ENCODE assay signal across 1 cellular context in the genomic region with DNA sequence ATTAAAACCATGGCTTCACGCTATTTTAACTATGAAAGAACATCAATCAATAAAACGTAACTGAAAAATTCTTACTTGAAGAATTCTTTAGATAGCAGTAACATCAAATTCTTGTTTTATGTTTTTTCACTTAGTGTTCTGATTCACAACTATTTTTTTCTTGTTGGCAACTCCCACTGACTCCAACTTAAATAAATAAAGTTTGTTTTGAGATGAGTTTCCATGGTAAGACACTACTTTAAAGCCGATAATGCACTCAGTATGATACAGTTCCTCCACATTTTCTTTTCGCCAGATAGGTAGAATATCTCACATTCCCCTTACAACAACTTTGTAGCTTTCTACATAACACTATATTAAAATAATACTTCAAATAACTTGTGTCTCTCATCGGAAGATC.
TF ChIP-seq lines count a peak whose summit lies in the region.

No MANE protein-coding gene starts in this region.

TF ChIP-seq in K562, 482 proteins besides CTCF, POLR2A, EP300 and RAD21 (continued from another document):
- TF ChIP-seq, protein P1, sequence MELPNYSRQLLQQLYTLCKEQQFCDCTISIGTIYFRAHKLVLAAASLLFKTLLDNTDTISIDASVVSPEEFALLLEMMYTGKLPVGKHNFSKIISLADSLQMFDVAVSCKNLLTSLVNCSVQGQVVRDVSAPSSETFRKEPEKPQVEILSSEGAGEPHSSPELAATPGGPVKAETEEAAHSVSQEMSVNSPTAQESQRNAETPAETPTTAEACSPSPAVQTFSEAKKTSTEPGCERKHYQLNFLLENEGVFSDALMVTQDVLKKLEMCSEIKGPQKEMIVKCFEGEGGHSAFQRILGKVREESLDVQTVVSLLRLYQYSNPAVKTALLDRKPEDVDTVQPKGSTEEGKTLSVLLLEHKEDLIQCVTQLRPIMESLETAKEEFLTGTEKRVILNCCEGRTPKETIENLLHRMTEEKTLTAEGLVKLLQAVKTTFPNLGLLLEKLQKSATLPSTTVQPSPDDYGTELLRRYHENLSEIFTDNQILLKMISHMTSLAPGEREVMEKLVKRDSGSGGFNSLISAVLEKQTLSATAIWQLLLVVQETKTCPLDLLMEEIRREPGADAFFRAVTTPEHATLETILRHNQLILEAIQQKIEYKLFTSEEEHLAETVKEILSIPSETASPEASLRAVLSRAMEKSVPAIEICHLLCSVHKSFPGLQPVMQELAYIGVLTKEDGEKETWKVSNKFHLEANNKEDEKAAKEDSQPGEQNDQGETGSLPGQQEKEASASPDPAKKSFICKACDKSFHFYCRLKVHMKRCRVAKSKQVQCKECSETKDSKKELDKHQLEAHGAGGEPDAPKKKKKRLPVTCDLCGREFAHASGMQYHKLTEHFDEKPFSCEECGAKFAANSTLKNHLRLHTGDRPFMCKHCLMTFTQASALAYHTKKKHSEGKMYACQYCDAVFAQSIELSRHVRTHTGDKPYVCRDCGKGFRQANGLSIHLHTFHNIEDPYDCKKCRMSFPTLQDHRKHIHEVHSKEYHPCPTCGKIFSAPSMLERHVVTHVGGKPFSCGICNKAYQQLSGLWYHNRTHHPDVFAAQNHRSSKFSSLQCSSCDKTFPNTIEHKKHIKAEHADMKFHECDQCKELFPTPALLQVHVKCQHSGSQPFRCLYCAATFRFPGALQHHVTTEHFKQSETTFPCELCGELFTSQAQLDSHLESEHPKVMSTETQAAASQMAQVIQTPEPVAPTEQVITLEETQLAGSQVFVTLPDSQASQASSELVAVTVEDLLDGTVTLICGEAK (IDR thresholded peaks at IDR 0.05) = peak; percentile 39; the same call in 1 of the 2 replicates
- TF ChIP-seq, protein P1 (CRISPR knock-in tag; IDR thresholded peaks at IDR 0.05) = no peak
- TF ChIP-seq, protein P2, sequence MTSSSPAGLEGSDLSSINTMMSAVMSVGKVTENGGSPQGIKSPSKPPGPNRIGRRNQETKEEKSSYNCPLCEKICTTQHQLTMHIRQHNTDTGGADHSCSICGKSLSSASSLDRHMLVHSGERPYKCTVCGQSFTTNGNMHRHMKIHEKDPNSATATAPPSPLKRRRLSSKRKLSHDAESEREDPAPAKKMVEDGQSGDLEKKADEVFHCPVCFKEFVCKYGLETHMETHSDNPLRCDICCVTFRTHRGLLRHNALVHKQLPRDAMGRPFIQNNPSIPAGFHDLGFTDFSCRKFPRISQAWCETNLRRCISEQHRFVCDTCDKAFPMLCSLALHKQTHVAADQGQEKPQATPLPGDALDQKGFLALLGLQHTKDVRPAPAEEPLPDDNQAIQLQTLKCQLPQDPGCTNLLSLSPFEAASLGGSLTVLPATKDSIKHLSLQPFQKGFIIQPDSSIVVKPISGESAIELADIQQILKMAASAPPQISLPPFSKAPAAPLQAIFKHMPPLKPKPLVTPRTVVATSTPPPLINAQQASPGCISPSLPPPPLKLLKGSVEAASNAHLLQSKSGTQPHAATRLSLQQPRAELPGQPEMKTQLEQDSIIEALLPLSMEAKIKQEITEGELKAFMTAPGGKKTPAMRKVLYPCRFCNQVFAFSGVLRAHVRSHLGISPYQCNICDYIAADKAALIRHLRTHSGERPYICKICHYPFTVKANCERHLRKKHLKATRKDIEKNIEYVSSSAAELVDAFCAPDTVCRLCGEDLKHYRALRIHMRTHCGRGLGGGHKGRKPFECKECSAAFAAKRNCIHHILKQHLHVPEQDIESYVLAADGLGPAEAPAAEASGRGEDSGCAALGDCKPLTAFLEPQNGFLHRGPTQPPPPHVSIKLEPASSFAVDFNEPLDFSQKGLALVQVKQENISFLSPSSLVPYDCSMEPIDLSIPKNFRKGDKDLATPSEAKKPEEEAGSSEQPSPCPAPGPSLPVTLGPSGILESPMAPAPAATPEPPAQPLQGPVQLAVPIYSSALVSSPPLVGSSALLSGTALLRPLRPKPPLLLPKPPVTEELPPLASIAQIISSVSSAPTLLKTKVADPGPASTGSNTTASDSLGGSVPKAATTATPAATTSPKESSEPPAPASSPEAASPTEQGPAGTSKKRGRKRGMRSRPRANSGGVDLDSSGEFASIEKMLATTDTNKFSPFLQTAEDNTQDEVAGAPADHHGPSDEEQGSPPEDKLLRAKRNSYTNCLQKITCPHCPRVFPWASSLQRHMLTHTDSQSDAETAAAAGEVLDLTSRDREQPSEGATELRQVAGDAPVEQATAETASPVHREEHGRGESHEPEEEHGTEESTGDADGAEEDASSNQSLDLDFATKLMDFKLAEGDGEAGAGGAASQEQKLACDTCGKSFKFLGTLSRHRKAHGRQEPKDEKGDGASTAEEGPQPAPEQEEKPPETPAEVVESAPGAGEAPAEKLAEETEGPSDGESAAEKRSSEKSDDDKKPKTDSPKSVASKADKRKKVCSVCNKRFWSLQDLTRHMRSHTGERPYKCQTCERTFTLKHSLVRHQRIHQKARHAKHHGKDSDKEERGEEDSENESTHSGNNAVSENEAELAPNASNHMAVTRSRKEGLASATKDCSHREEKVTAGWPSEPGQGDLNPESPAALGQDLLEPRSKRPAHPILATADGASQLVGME (CRISPR knock-in tag; IDR thresholded peaks at IDR 0.05) = no peak
